Comparison of ENCODE assay signal across 9 cellular contexts in the genomic region with DNA sequence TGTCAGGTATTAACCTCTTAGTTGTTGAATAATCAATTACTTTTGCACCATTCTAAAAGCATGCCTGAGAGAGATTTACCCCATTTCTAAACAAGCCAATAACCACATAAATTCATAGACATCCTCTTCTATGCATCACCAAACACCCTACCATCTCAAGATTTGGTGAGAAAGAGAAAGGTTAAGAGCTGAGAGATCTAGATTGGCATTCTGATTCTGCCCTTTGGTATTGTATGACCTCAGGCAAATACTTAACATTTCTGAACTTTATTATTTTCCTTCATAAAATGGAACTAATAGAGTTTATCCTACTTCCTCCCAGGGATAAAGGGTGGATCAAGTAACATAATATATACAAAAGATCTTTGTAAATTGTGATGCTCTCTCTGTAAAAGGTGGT.
"Had no signal": no experiment of that assay in that cellular context is flagged by ENCODE, and none has a peak within 500 bp of the region (broad histone marks: within the 10 kb centered on the region; RNA-seq: fewer than 3 reads in every experiment).

No MANE protein-coding gene starts in this region.

- H3K9me3 ChIP-seq: HAP-1 had no signal

- ATAC-seq: HCT116, K562 had no signal

- H3K4me3 Mint-ChIP-seq: HFFc6 had no signal

- DNase-seq: GM23248, GOT3, H7, HFFc6, IMR-90 had no signal

- H3K4me1 ChIP-seq: HAP-1 had no signal

- H3K9me3 Mint-ChIP-seq: HFFc6 had no signal

- H3K27ac ChIP-seq: GM23248, KMS-11 had no signal

- H3K27ac Mint-ChIP-seq: HFFc6 had no signal

- H3K4me3 ChIP-seq: GM23248, HAP-1, K562 had no signal

- H3K4me2 ChIP-seq: KMS-11 had no signal

- H2AFZ ChIP-seq: GM23248 had no signal

- H3K36me3 ChIP-seq: HAP-1 had no signal
